In the genomic region with DNA sequence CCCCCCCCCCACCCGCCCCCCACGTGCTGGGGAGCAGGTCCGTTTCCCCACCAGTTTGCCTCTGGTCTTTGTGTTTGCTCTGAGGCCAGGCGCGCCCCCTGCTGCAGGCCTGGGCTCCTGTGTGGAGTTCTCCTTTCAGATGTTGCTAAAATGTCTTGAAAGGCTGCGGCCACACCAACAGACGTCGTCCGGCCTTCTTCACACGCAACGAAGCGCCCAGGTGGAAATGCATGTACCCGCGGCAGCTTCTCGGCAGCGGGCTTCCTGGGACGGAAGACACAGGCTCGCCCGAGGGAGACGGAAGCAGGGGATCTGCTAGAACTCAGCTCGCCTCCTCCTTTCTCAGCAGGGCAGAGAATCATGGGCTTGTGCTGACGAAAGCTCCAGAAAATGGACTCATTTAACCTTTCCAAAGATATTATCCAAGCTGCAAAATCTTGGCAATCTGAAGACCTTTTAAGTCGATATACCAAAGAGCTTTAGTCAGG, we compare ENCODE assay signal across 8 cellular contexts.
A peak's percentile ranks its signal among the peaks of the same experiment; 100 is the strongest.
DNase-seq lines count a peak whose midpoint lies in the region; ATAC-seq and TF ChIP-seq lines count a peak whose summit lies in the region.

No MANE protein-coding gene starts in this region.

- no peak overlapping the region for H3K4me2 ChIP-seq in OCI-LY1 (ENCODE audit: low read length)

- 1% methylated on average over 23 of the region's 23 CpGs for WGBS in prostate gland

- no peaks in the 10 kb centered on the region for H3K36me3 ChIP-seq in OCI-LY1 (ENCODE audit: insufficient read depth, low read length)
- H3K36me3 ChIP-seq in prostate gland = no peaks in the 10 kb centered on the region

- H2AFZ ChIP-seq in OCI-LY1 (ENCODE audit: low read length) = no peak overlapping the region

- peak overlapping the region; percentile 68 for H3K27ac ChIP-seq in AG04450 (ENCODE audit: low read depth, low read length)
- no peak overlapping the region for H3K27ac ChIP-seq in OCI-LY1 (ENCODE audit: low read depth, low read length, poor library complexity, severe bottlenecking)
- H3K27ac ChIP-seq in prostate gland = peak overlapping the region; percentile 78 to 84

- POLR2A ChIA-PET in AG04450 (lab: Yijun Ruan, JAX) = no interaction called here

- in situ Hi-C loops in astrocyte of the spinal cord (cut with HindIII; ENCODE audit: low sequenced_read_pairs) = no loop called here

- intact Hi-C loops in prostate gland (cut with DNase I) = loop anchor here (2.0 to 5.0 kb wide), 3 partner anchors 67 to 222 kb away; no protein-coding TSS in a partner anchor

- no peaks in the 10 kb centered on the region for H3K79me2 ChIP-seq in OCI-LY1 (ENCODE audit: insufficient read depth, low read length)

- TF ChIP-seq CTCF in AG04450 (IDR thresholded peaks at IDR 0.05; ENCODE audit: low read depth, low read length) = peak; percentile 77
- TF ChIP-seq CTCF in OCI-LY1 (IDR thresholded peaks at IDR 0.05; ENCODE audit: low read length) = peak; percentile 33
- TF ChIP-seq CTCF in astrocyte of the spinal cord (IDR thresholded peaks at IDR 0.05; ENCODE audit: low read depth, low read length) = peak; percentile 83
- peak; percentile 21 to 57 (median 48) for TF ChIP-seq CTCF in prostate gland (IDR thresholded peaks at IDR 0.05)

- H3F3A ChIP-seq in OCI-LY1 (ENCODE audit: insufficient read depth, low read length) = no peaks in the 10 kb centered on the region

- H3K9me2 ChIP-seq in OCI-LY1 (ENCODE audit: low read depth, low read length) = no peaks in the 10 kb centered on the region

- no peaks in the 10 kb centered on the region for H4K20me1 ChIP-seq in OCI-LY1 (ENCODE audit: insufficient read depth, low read length)

- H3K9ac ChIP-seq in OCI-LY1 (ENCODE audit: low read length) = no peak overlapping the region

- CTCF ChIA-PET in AG04450 (lab: Charles Lee) = interaction anchor here (0.6 to 4.9 kb wide), 27 partner anchors 9 to 220 kb away, joined by 3 to 63 read pairs (median 4); no protein-coding TSS in a partner anchor

- peak; percentile 97 for ATAC-seq in GM18907 (IDR thresholded peaks at IDR 0.05; ENCODE audit: unreplicated experiment)
- ATAC-seq in HG03175 (IDR thresholded peaks at IDR 0.05; ENCODE audit: unreplicated experiment) = peak; percentile 79
- no peak for ATAC-seq in GM19035 (IDR thresholded peaks at IDR 0.05; ENCODE audit: unreplicated experiment)

- DNase-seq in AG04450 (ENCODE audit: low read depth, low spot score) (peak; percentile 42), astrocyte of the spinal cord (ENCODE audit: low read depth, low spot score) (peak; percentile 70), hippocampal formation (lab: John Stamatoyannopoulos, UW) (peak; percentile 34 to 54), prostate gland (ENCODE audit: low spot score) (peak; percentile 42)

- H3K9me3 ChIP-seq in AG04450 (ENCODE audit: control insufficient read depth, insufficient read depth, low read length) (no peaks in the 10 kb centered on the region), OCI-LY1 (ENCODE audit: low read length) (no peaks in the 10 kb centered on the region), prostate gland (no peaks in the 10 kb centered on the region)

- H3K27me3 ChIP-seq in AG04450 (ENCODE audit: control insufficient read depth, insufficient read depth, low read length) (peaks cover 4% of the 10 kb centered on the region), OCI-LY1 (ENCODE audit: insufficient read depth, low read length) (no peaks in the 10 kb centered on the region), prostate gland (replicated peaks; ENCODE audit: insufficient read depth) (no peaks in the 10 kb centered on the region)

- TF ChIP-seq POLR2A in prostate gland (IDR thresholded peaks at IDR 0.05) = no peak

- H3K4me1 ChIP-seq in OCI-LY1 (ENCODE audit: insufficient read depth, low read length, severe bottlenecking) (no peaks in the 10 kb centered on the region), prostate gland (replicated peaks) (no peaks in the 10 kb centered on the region)

- H3K4me3 ChIP-seq in AG04450 (ENCODE audit: low read depth, low read length) (peak overlapping the region; percentile 36; the same call in 1 of the 2 replicates), OCI-LY1 (ENCODE audit: low read depth, low read length, poor library complexity, severe bottlenecking) (no peak overlapping the region), astrocyte of the spinal cord (ENCODE audit: low read depth, low read length) (peak overlapping the region; percentile 25), prostate gland (peak overlapping the region; percentile 6 to 19)

Comparison
In these comparisons a context has a peak if more than half of its experiments do, and no peak if none do; other contexts are left out.
1. CTCF ChIP-seq: peak in every context shown above with its lines; median percentile 83 in astrocyte of the spinal cord; 77 in AG04450; 48 in prostate gland; 33 in OCI-LY1.